In the genomic region with DNA sequence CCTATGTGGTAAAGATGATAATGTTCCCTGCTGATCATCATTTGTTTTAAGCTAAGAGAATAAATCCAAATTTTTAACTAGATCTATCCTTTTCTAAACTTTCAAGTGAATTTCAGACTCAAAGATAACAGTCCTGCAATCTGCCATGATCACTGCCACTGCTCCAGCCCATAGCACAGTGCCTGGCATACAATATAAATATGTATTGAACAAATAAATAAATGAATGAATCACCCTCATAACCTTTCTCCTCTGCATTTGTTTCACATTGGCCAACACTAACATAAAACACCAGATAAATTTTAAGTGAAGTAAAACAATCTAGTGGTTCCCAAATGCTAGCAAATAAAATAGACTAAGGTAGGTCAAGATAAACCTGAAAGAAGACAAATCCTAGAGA, we compare ENCODE assay signal across 20 cellular contexts.
DNase-seq lines count a peak whose midpoint lies in the region; ATAC-seq and TF ChIP-seq lines count a peak whose summit lies in the region.
"Had no signal": no experiment of that assay in that cellular context is flagged by ENCODE, and none has a peak within 500 bp of the region (broad histone marks: within the 10 kb centered on the region; RNA-seq: fewer than 3 reads in every experiment).

No MANE protein-coding gene starts in this region.

- DNase-seq in EH (ENCODE audit: low read depth) (peak; percentile 18), M059J (ENCODE audit: low read depth) (peak; percentile 1), fibroblast of gingiva (ENCODE audit: low read depth) (peak; percentile 8), osteoblast (ENCODE audit: insufficient read length, low spot score, missing footprints) (no peak), suprapubic skin (ENCODE audit: low spot score in 2 of 2) (no peak), mesenteric fat pad (ENCODE audit: low spot score) (no peak)
- DNase-seq in activated naive CD4-positive, alpha-beta T cell treated with anti-CD3 and anti-CD28 coated beads, Interleukin-2, amount 50 U/mL, for 72 hours (ENCODE audit: low spot score in 2 of 2): no peak
- DNase-seq: BE2C; GOT3; Kasumi-1; NCI-H1092 treated with DMSO at 0.1 percent for 48 hours; NCI-H1436 treated with DMSO at 0.1 percent for 48 hours; NCI-H1930; NCI-H510A; NCI-H774; NK-92 treated with Interleukin-12 subunit alpha and Interleukin-12 subunit beta, amount 100 ng/mL, for 24 hours; Peyer's patch had no signal

- TF ChIP-seq POLR2A in suprapubic skin (IDR thresholded peaks at IDR 0.05): no peak

- no peak for TF ChIP-seq EP300 in suprapubic skin (IDR thresholded peaks at IDR 0.05)

- H3K36me3 ChIP-seq in osteoblast (ENCODE audit: insufficient read depth, low read length): no peaks in the 10 kb centered on the region
- no peaks in the 10 kb centered on the region for H3K36me3 ChIP-seq in suprapubic skin
- H3K36me3 ChIP-seq: BE2C, Peyer's patch had no signal

- no peak for TF ChIP-seq CTCF in osteoblast (IDR thresholded peaks at IDR 0.05; ENCODE audit: extremely low read depth, low read depth, low read length)
- no peak for TF ChIP-seq CTCF in suprapubic skin (IDR thresholded peaks at IDR 0.05)

- H3K27me3 ChIP-seq in osteoblast (ENCODE audit: insufficient read depth, low read length): no peaks in the 10 kb centered on the region
- H3K27me3 ChIP-seq in suprapubic skin: no peaks in the 10 kb centered on the region
- H3K27me3 ChIP-seq: BE2C, Peyer's patch had no signal

- no peaks in the 10 kb centered on the region for H3K36me3 Mint-ChIP-seq in activated naive CD4-positive, alpha-beta T cell treated with anti-CD3 and anti-CD28 coated beads, Interleukin-2, amount 50 U/mL, for 72 hours

- H3K9me3 ChIP-seq in osteoblast (ENCODE audit: low read depth, low read length) (no peaks in the 10 kb centered on the region), suprapubic skin (no peaks in the 10 kb centered on the region)
- H3K9me3 ChIP-seq: BE2C had no signal

- no peak overlapping the region for H3K27ac ChIP-seq in osteoblast (ENCODE audit: low read depth, low read length)
- no peak overlapping the region for H3K27ac ChIP-seq in suprapubic skin
- H3K27ac ChIP-seq: Peyer's patch had no signal

- no peaks in the 10 kb centered on the region for H3K9me3 Mint-ChIP-seq in activated naive CD4-positive, alpha-beta T cell treated with anti-CD3 and anti-CD28 coated beads, Interleukin-2, amount 50 U/mL, for 72 hours

- H4K20me1 ChIP-seq in osteoblast (ENCODE audit: insufficient read depth, low read length): no peaks in the 10 kb centered on the region

- no peak overlapping the region for H3K4me2 ChIP-seq in osteoblast (ENCODE audit: insufficient read depth, low read length)

- H3K4me3 ChIP-seq in osteoblast (ENCODE audit: insufficient read depth, low read length) (no peak overlapping the region), suprapubic skin (no peak overlapping the region)
- H3K4me3 ChIP-seq: Peyer's patch had no signal

- no peaks in the 10 kb centered on the region for H3K79me2 ChIP-seq in osteoblast (ENCODE audit: insufficient read depth, low read length)

- no peak for ATAC-seq in activated naive CD4-positive, alpha-beta T cell treated with anti-CD3 and anti-CD28 coated beads, Interleukin-2, amount 50 U/mL, for 72 hours
- ATAC-seq in GM21576 (IDR thresholded peaks at IDR 0.05; ENCODE audit: unreplicated experiment): no peak
- ATAC-seq: HCT116, SK-N-SH treated with all-trans-retinoic acid at 6 μM for 48 hours had no signal

- peak overlapping the region; percentile 19 for H2AFZ ChIP-seq in osteoblast (ENCODE audit: low read length)

- H3K4me1 ChIP-seq in osteoblast (ENCODE audit: insufficient read depth, low read length) (peaks cover 4% of the 10 kb centered on the region), suprapubic skin (no peaks in the 10 kb centered on the region)
- H3K4me1 ChIP-seq: BE2C, Peyer's patch had no signal

- no peak overlapping the region for H3K27ac Mint-ChIP-seq in activated naive CD4-positive, alpha-beta T cell treated with anti-CD3 and anti-CD28 coated beads, Interleukin-2, amount 50 U/mL, for 72 hours

Comparison
In these comparisons a context has a peak if more than half of its experiments do, and no peak if none do; other contexts are left out.
1. DNase-seq: peak in EH (single experiment), M059J (single experiment) and fibroblast of gingiva (single experiment); none in osteoblast (single experiment), activated naive CD4-positive, alpha-beta T cell treated with anti-CD3 and anti-CD28 coated beads, Interleukin-2, amount 50 U/mL, for 72 hours (0 of 2), suprapubic skin (0 of 2) and mesenteric fat pad (single experiment).